In genomic region chr12:39671898-39672875, GRCh38 we compare ENCODE assay signal across 26 cellular contexts. TPM values are rescaled to one million over a fixed set of nuclear protein-coding genes. Genes with fewer than 3 reads are reported as not detected.
DNase-seq lines count a peak whose midpoint lies in the region; ATAC-seq and TF ChIP-seq lines count a peak whose summit lies in the region.
"Had no signal": no experiment of that assay in that cellular context is flagged by ENCODE, and none has a peak within 500 bp of the region (broad histone marks: within the 10 kb centered on the region; RNA-seq: fewer than 3 reads in every experiment).

No MANE protein-coding gene starts in this region.

- no peaks in the 10 kb centered on the region for H3K36me3 ChIP-seq in lower lobe of right lung
- H3K36me3 ChIP-seq: heart right ventricle had no signal

- H3K4me3 ChIP-seq in lower lobe of right lung: no peak overlapping the region
- H3K4me3 ChIP-seq: heart right ventricle, K562, testis had no signal

- POLR2A ChIA-PET in activated CD4-positive, alpha-beta T cell treated with anti-CD3 and anti-CD28 coated beads, Interleukin-2, amount 10 ng/mL, durations not matched to agents 7 days and 5 days (lab: Charles Lee): no interaction called here

- H3K27ac ChIP-seq in lower lobe of right lung: no peak overlapping the region
- H3K27ac ChIP-seq: heart right ventricle, RWPE1, testis had no signal

- H3K36me3 Mint-ChIP-seq in activated CD4-positive, alpha-beta T cell treated with anti-CD3 and anti-CD28 coated beads, Interleukin-2, amount 10 ng/mL, durations not matched to agents 7 days and 5 days (ENCODE audit: low read depth): peaks cover 60% of the 10 kb centered on the region

- ATAC-seq in GM19025 (IDR thresholded peaks at IDR 0.05; ENCODE audit: low read depth, unreplicated experiment) (peak; percentile 24), lower lobe of right lung (peak; percentile 16 to 49), HG02623 (IDR thresholded peaks at IDR 0.05; ENCODE audit: unreplicated experiment) (no peak)
- peak; percentile 40 for ATAC-seq in stimulated activated naive CD8-positive, alpha-beta T cell treated with anti-CD3 and anti-CD28 coated beads, Interleukin-15, amount 100 ng/mL, for 72 hours
- ATAC-seq: K562, left colon had no signal

- peaks cover 52% of the 10 kb centered on the region for H3K9me3 Mint-ChIP-seq in activated CD4-positive, alpha-beta T cell treated with anti-CD3 and anti-CD28 coated beads, Interleukin-2, amount 10 ng/mL, durations not matched to agents 7 days and 5 days
- peaks cover 47 to 60% of the 10 kb centered on the region in 2 donors for H3K9me3 Mint-ChIP-seq in stimulated activated naive CD8-positive, alpha-beta T cell treated with anti-CD3 and anti-CD28 coated beads, Interleukin-15, amount 100 ng/mL, for 72 hours

- H3K27me3 Mint-ChIP-seq in activated CD4-positive, alpha-beta T cell treated with anti-CD3 and anti-CD28 coated beads, Interleukin-2, amount 10 ng/mL, durations not matched to agents 7 days and 5 days: peaks cover 3% of the 10 kb centered on the region
- no peaks in the 10 kb centered on the region for H3K27me3 Mint-ChIP-seq in stimulated activated naive CD8-positive, alpha-beta T cell treated with anti-CD3 and anti-CD28 coated beads, Interleukin-15, amount 100 ng/mL, for 72 hours
- H3K27me3 Mint-ChIP-seq: activated CD4-positive, alpha-beta memory T cell treated with anti-CD3 and anti-CD28 coated beads, Interleukin-2, amount 10 ng/mL, durations not matched to agents 7 days and 5 days; activated naive CD8-positive, alpha-beta T cell had no signal

- no peaks in the 10 kb centered on the region for H3K27me3 ChIP-seq in lower lobe of right lung (ENCODE audit: low read depth)
- H3K27me3 ChIP-seq: heart right ventricle, testis had no signal

- H3K4me1 ChIP-seq in lower lobe of right lung: no peaks in the 10 kb centered on the region
- H3K4me1 ChIP-seq: heart right ventricle, testis had no signal

- no peak for TF ChIP-seq CTCF in lower lobe of right lung (IDR thresholded peaks at IDR 0.05)

- peak overlapping the region; percentile 19 for H3K27ac Mint-ChIP-seq in activated CD4-positive, alpha-beta T cell treated with anti-CD3 and anti-CD28 coated beads, Interleukin-2, amount 10 ng/mL, durations not matched to agents 7 days and 5 days
- peak overlapping the region; percentile 41 to 79 for H3K27ac Mint-ChIP-seq in stimulated activated naive CD8-positive, alpha-beta T cell treated with anti-CD3 and anti-CD28 coated beads, Interleukin-15, amount 100 ng/mL, for 72 hours
- H3K27ac Mint-ChIP-seq: activated B cell treated with CpG ODN at 0.5 μM for 24 hours; activated CD4-positive, alpha-beta memory T cell treated with anti-CD3 and anti-CD28 coated beads, Interleukin-2, amount 10 ng/mL, durations not matched to agents 7 days and 5 days; activated naive CD8-positive, alpha-beta T cell; natural killer cell treated with Interleukin-12 subunit alpha and Interleukin-12 subunit beta and Interleukin-15 and Interleukin-18, amount 100 ng/mL, for 72 hours had no signal

- H3K4me1 Mint-ChIP-seq in activated CD4-positive, alpha-beta T cell treated with anti-CD3 and anti-CD28 coated beads, Interleukin-2, amount 10 ng/mL, durations not matched to agents 7 days and 5 days: peaks cover 65% of the 10 kb centered on the region
- H3K4me1 Mint-ChIP-seq in stimulated activated naive CD8-positive, alpha-beta T cell treated with anti-CD3 and anti-CD28 coated beads, Interleukin-15, amount 100 ng/mL, for 72 hours: peaks cover 56% of the 10 kb centered on the region
- H3K4me1 Mint-ChIP-seq: activated B cell treated with CpG ODN at 0.5 μM for 24 hours had no signal

- no peak overlapping the region for H3K4me3 Mint-ChIP-seq in activated CD4-positive, alpha-beta T cell treated with anti-CD3 and anti-CD28 coated beads, Interleukin-2, amount 10 ng/mL, durations not matched to agents 7 days and 5 days
- H3K4me3 Mint-ChIP-seq in stimulated activated naive CD8-positive, alpha-beta T cell treated with anti-CD3 and anti-CD28 coated beads, Interleukin-15, amount 100 ng/mL, for 72 hours: no peak overlapping the region
- H3K4me3 Mint-ChIP-seq: activated B cell treated with CpG ODN at 0.5 μM for 24 hours; activated CD4-positive, alpha-beta memory T cell treated with anti-CD3 and anti-CD28 coated beads, Interleukin-2, amount 10 ng/mL, durations not matched to agents 7 days and 5 days; activated naive CD8-positive, alpha-beta T cell; natural killer cell treated with Interleukin-12 subunit alpha and Interleukin-12 subunit beta and Interleukin-15 and Interleukin-18, amount 100 ng/mL, for 72 hours had no signal

- H3K9me3 ChIP-seq in lower lobe of right lung: peaks cover 9% of the 10 kb centered on the region
- H3K9me3 ChIP-seq: testis had no signal

- intact Hi-C loops in lower lobe of right lung (cut with DNase I): no loop called here

- no peak for DNase-seq in activated CD4-positive, alpha-beta T cell treated with anti-CD3 and anti-CD28 coated beads, Interleukin-2, amount 10 ng/mL, durations not matched to agents 7 days and 5 days
- DNase-seq in activated CD4-positive, alpha-beta T cell treated with anti-CD3 and anti-CD28 coated beads, Interleukin-2, amount 50 U/mL, for 48 hours: no peak
- DNase-seq in lower lobe of right lung (no peak), NCI-H1048 (lab: John Stamatoyannopoulos, UW) (no peak)
- DNase-seq in stimulated activated naive CD8-positive, alpha-beta T cell treated with anti-CD3 and anti-CD28 coated beads, Interleukin-15, amount 100 ng/mL, for 72 hours: no peak
- DNase-seq in activated CD4-positive, alpha-beta T cell treated with anti-CD3 and anti-CD28 coated beads for 4 hours: no peak
- DNase-seq: activated B cell treated with CpG ODN at 0.5 μM for 24 hours; activated CD4-positive, alpha-beta memory T cell treated with anti-CD3 and anti-CD28 coated beads, Interleukin-2, amount 10 ng/mL, durations not matched to agents 7 days and 5 days; activated T-cell treated with anti-CD3 and anti-CD28 coated beads, Interleukin-2, amount 50 U/mL, for 1 hour; AML-193; DND-41; H7; heart right ventricle; left colon; NCI-H2171 treated with DMSO at 0.1 percent for 48 hours; NCI-H524 treated with DMSO at 0.1 percent for 48 hours; T1000; testis had no signal

- CTCF ChIA-PET in activated CD4-positive, alpha-beta T cell treated with anti-CD3 and anti-CD28 coated beads, Interleukin-2, amount 10 ng/mL, durations not matched to agents 7 days and 5 days (lab: Charles Lee): interaction anchor here (0.8 to 0.9 kb wide), 2 partner anchors 19 to 53 kb away, joined by 3 read pairs; partner anchors contain the start of gene ABCD2

RNA-seq across cellular contexts. Expression of gene ABCD2, which starts 52.6 kb away (rescaled TPM):
- 10 to 100 TPM; 23.5 TPM for total RNA-seq in activated CD4-positive, alpha-beta T cell treated with anti-CD3 and anti-CD28 coated beads, Interleukin-2, amount 10 ng/mL, durations not matched to agents 7 days and 5 days
- 0.47 TPM for total RNA-seq in lower lobe of right lung
- total RNA-seq: A172, epithelial cell of proximal tubule, H7 had no signal

Comparison
In these comparisons a context has a peak if more than half of its experiments do, and no peak if none do; other contexts are left out.
1. RNA of gene ABCD2, which starts 52.6 kb away (total RNA-seq): 23.5 TPM in activated CD4-positive, alpha-beta T cell treated with anti-CD3 and anti-CD28 coated beads, Interleukin-2, amount 10 ng/mL, durations not matched to agents 7 days and 5 days; 0.47 TPM in lower lobe of right lung (single experiment); every median in the first group is over 10 times any median in the second.